ENCODE assay signal across 5 cellular contexts in the genomic region with DNA sequence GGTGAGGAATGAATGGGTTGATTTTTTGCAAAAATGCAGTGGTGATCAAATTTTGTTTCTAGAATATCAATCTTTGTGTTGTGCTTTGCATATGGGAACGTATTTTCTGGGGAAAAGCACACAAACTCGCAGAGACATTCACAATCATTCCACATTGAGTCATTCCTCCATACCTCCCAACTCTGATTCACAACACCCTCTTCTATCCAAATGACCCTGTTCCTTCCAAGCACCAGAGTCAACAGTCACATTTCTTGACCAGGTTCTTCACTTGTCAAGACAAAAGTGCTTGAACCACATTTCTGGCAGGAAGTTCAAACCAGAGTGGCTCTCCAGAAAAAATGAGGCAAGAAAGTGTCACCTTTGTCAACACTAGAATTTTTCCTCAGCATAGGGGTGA. TPM values are rescaled to one million over a fixed set of nuclear protein-coding genes. Genes with fewer than 3 reads are reported as not detected.
"Had no signal": no experiment of that assay in that cellular context is flagged by ENCODE, and none has a peak within 500 bp of the region (broad histone marks: within the 10 kb centered on the region; RNA-seq: fewer than 3 reads in every experiment).

No MANE protein-coding gene starts in this region.

RNA-seq across cellular contexts. Expression of a gene that starts 35.3 kb away (rescaled TPM):
- total RNA-seq: PC-3, PC-9, RPMI7951, SJSA1, SK-MEL-5 had no signal
